Comparison of ENCODE assay signal across 16 cellular contexts in genomic region chr3:114445233-114445632, GRCh38.
"Had no signal": no experiment of that assay in that cellular context is flagged by ENCODE, and none has a peak within 500 bp of the region (broad histone marks: within the 10 kb centered on the region; RNA-seq: fewer than 3 reads in every experiment).

No MANE protein-coding gene starts in this region.

- H3K36me3 ChIP-seq: brain microvascular endothelial cell, heart left ventricle, left lung, sigmoid colon, suprapubic skin, upper lobe of left lung had no signal

- H3K27me3 Mint-ChIP-seq: activated CD4-positive, alpha-beta T cell treated with anti-CD3 and anti-CD28 coated beads, Interleukin-2, amount 10 ng/mL, durations not matched to agents 7 days and 5 days; activated naive CD4-positive, alpha-beta T cell treated with anti-CD3 and anti-CD28 coated beads, Interleukin-2, amount 10 ng/mL, durations not matched to agents 7 days and 5 days; memory B cell; T-helper 17 cell had no signal

- H3K9me3 Mint-ChIP-seq: activated CD4-positive, alpha-beta T cell treated with anti-CD3 and anti-CD28 coated beads, Interleukin-2, amount 10 ng/mL, durations not matched to agents 7 days and 5 days; activated naive CD4-positive, alpha-beta T cell treated with anti-CD3 and anti-CD28 coated beads, Interleukin-2, amount 10 ng/mL, durations not matched to agents 7 days and 5 days; activated T-helper 2 cell treated with anti-CD3 and anti-CD28 coated beads, Interferon-gamma antibody, Interleukin-2, Interleukin-4, amounts not matched to agents 10 μg/mL and 5 μg/mL and 100 μg/mL, durations not matched to agents 14 hours and 24 hours and 36 hours; memory B cell; nephron progenitor cell had no signal

- H3K36me3 Mint-ChIP-seq: activated naive CD4-positive, alpha-beta T cell treated with anti-CD3 and anti-CD28 coated beads, Interleukin-2, amount 10 ng/mL, durations not matched to agents 7 days and 5 days had no signal

- DNase-seq: activated CD4-positive, alpha-beta T cell treated with anti-CD3 and anti-CD28 coated beads, Interleukin-2, amount 10 ng/mL, durations not matched to agents 7 days and 5 days; activated CD4-positive, CD25-positive, alpha-beta regulatory T cell; activated naive CD4-positive, alpha-beta T cell treated with anti-CD3 and anti-CD28 coated beads, Interleukin-2, amount 10 ng/mL, durations not matched to agents 7 days and 5 days; brain microvascular endothelial cell; foreskin keratinocyte; heart left ventricle; left lung; nephron progenitor cell; sigmoid colon; stimulated activated CD4-positive, alpha-beta T cell treated with anti-CD3 and anti-CD28 coated beads, Interleukin-12 subunit alpha, Interleukin-12 subunit beta, amount 100 ng/mL, for 4 hours; stimulated activated naive CD8-positive, alpha-beta T cell treated with anti-CD3 and anti-CD28 coated beads, Interleukin-15, Interleukin-2, amounts not matched to agents 100 U/mL and 50 U/mL, for 24 hours; T-helper 17 cell; upper lobe of left lung had no signal

- ATAC-seq: foreskin keratinocyte; left lung; stimulated activated naive CD8-positive, alpha-beta T cell treated with anti-CD3 and anti-CD28 coated beads, Interleukin-15, Interleukin-2, amounts not matched to agents 100 U/mL and 50 U/mL, for 24 hours; T-helper 17 cell had no signal

- H3K27me3 ChIP-seq: brain microvascular endothelial cell, foreskin keratinocyte, heart left ventricle, left lung, sigmoid colon, suprapubic skin, upper lobe of left lung had no signal

- H3K4me3 Mint-ChIP-seq: activated CD4-positive, alpha-beta T cell treated with anti-CD3 and anti-CD28 coated beads, Interleukin-2, amount 10 ng/mL, durations not matched to agents 7 days and 5 days; activated naive CD4-positive, alpha-beta T cell treated with anti-CD3 and anti-CD28 coated beads, Interleukin-2, amount 10 ng/mL, durations not matched to agents 7 days and 5 days; memory B cell; nephron progenitor cell; T-helper 17 cell had no signal

- H3K27ac Mint-ChIP-seq: activated CD4-positive, alpha-beta T cell treated with anti-CD3 and anti-CD28 coated beads, Interleukin-2, amount 10 ng/mL, durations not matched to agents 7 days and 5 days; activated naive CD4-positive, alpha-beta T cell treated with anti-CD3 and anti-CD28 coated beads, Interleukin-2, amount 10 ng/mL, durations not matched to agents 7 days and 5 days; activated T-helper 2 cell treated with anti-CD3 and anti-CD28 coated beads, Interferon-gamma antibody, Interleukin-2, Interleukin-4, amounts not matched to agents 10 μg/mL and 5 μg/mL and 100 μg/mL, durations not matched to agents 14 hours and 24 hours and 36 hours; memory B cell; nephron progenitor cell had no signal

- H3K4me3 ChIP-seq: heart left ventricle, left lung, sigmoid colon, suprapubic skin, upper lobe of left lung had no signal

- H3K4me1 Mint-ChIP-seq: activated CD4-positive, alpha-beta T cell treated with anti-CD3 and anti-CD28 coated beads, Interleukin-2, amount 10 ng/mL, durations not matched to agents 7 days and 5 days; activated naive CD4-positive, alpha-beta T cell treated with anti-CD3 and anti-CD28 coated beads, Interleukin-2, amount 10 ng/mL, durations not matched to agents 7 days and 5 days; nephron progenitor cell had no signal

- H3K27ac ChIP-seq: brain microvascular endothelial cell, foreskin keratinocyte, heart left ventricle, left lung, suprapubic skin, upper lobe of left lung had no signal

- H3K9me3 ChIP-seq: heart left ventricle, left lung, sigmoid colon, suprapubic skin, upper lobe of left lung had no signal
